Comparison of ENCODE assay signal across 8 cellular contexts in the genomic region with DNA sequence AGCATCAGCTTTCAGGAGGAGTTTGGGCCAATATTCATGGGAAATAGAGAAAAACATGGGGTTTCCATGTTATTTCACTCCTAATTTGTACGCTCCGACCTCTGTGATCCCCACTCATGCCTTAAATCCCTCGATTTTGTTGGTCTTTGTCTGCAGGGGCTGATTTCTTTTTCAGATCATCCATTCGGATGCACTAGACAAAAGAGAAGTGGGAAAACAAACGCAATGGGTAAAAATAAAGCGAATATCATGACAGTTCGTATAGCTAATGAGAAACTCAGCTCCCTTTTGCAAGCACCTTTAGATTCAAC. TPM values are rescaled to one million over a fixed set of nuclear protein-coding genes. Genes with fewer than 3 reads are reported as not detected.
A peak's percentile ranks its signal among the peaks of the same experiment; 100 is the strongest.
DNase-seq lines count a peak whose midpoint lies in the region; ATAC-seq and TF ChIP-seq lines count a peak whose summit lies in the region.

No MANE protein-coding gene starts in this region.

- intact Hi-C loops in cardiac septum (cut with DNase I) (no loop called here), lower lobe of right lung (cut with DNase I) (no loop called here)

- H3K27ac ChIP-seq in cardiac muscle cell (no peak overlapping the region), lower lobe of right lung (no peak overlapping the region), upper lobe of left lung (peak overlapping the region in 1 of 4 donors; percentile 85)

- peaks cover 6% of the 10 kb centered on the region for H3K36me3 ChIP-seq in cardiac muscle cell
- peaks cover 10% of the 10 kb centered on the region for H3K36me3 ChIP-seq in adipocyte (ENCODE audit: control insufficient read depth, insufficient read depth, low read length, severe bottlenecking)
- H3K36me3 ChIP-seq in lower lobe of right lung, result peaks cover 9% of the 10 kb centered on the region
- H3K36me3 ChIP-seq in upper lobe of left lung, result peaks cover 0 to 9% (median 0%) of the 10 kb centered on the region in 4 donors

- no peak for DNase-seq in cardiac muscle cell (ENCODE audit: low read depth in 1 of 2, low spot score in 1 of 2)
- DNase-seq in cardiac septum (ENCODE audit: low spot score), result no peak
- DNase-seq in adipocyte (ENCODE audit: low read depth), result no peak
- DNase-seq in lower lobe of right lung, result no peak
- DNase-seq in upper lobe of left lung, result no peak
- no peak for DNase-seq in DMS153 (lab: John Stamatoyannopoulos, UW)
- no peak for DNase-seq in iPS-NIHi7 (ENCODE audit: extremely low spot score)

- H3K4me1 ChIP-seq in cardiac muscle cell (ENCODE audit: low read depth), result peaks cover 3% of the 10 kb centered on the region
- no peaks in the 10 kb centered on the region for H3K4me1 ChIP-seq in adipocyte (ENCODE audit: control insufficient read depth, insufficient read depth, low read length)
- no peaks in the 10 kb centered on the region for H3K4me1 ChIP-seq in lower lobe of right lung
- peaks cover 0 to 16% (median 4%) of the 10 kb centered on the region in 4 donors for H3K4me1 ChIP-seq in upper lobe of left lung

- no peak overlapping the region for H3K9ac ChIP-seq in adipocyte (ENCODE audit: low read length)

- ATAC-seq in lower lobe of right lung, result no peak
- no peak for ATAC-seq in upper lobe of left lung (ENCODE audit: low FRiP score in 2 of 2)
- ATAC-seq in GM21529 (IDR thresholded peaks at IDR 0.05; ENCODE audit: unreplicated experiment), result no peak

- peak overlapping the region; percentile 98 for H3K4me3 ChIP-seq in cardiac muscle cell
- H3K4me3 ChIP-seq in adipocyte (ENCODE audit: low read length), result peak overlapping the region; percentile 83
- H3K4me3 ChIP-seq in lower lobe of right lung, result peak overlapping the region; percentile 83
- H3K4me3 ChIP-seq in upper lobe of left lung, result peak overlapping the region in 3 of 4 donors; percentile 80 to 94 (median 89)

- no peak for TF ChIP-seq CTCF in cardiac muscle cell (IDR thresholded peaks at IDR 0.05; ENCODE audit: low read depth, low read length)
- TF ChIP-seq CTCF in lower lobe of right lung (IDR thresholded peaks at IDR 0.05), result no peak
- no peak for TF ChIP-seq CTCF in upper lobe of left lung (IDR thresholded peaks at IDR 0.05)

- H3K27me3 ChIP-seq in cardiac muscle cell (no peaks in the 10 kb centered on the region), adipocyte (replicated peaks; ENCODE audit: control insufficient read depth, insufficient read depth, low read length) (peaks cover 5% of the 10 kb centered on the region), lower lobe of right lung (ENCODE audit: low read depth) (no peaks in the 10 kb centered on the region), upper lobe of left lung (no peaks in the 10 kb centered on the region)

- TF ChIP-seq EP300 in upper lobe of left lung (IDR thresholded peaks at IDR 0.05), result no peak

- H3K9me3 ChIP-seq in cardiac muscle cell (ENCODE audit: low read depth), result no peaks in the 10 kb centered on the region
- H3K9me3 ChIP-seq in adipocyte (ENCODE audit: control insufficient read depth, low read length), result no peaks in the 10 kb centered on the region
- no peaks in the 10 kb centered on the region for H3K9me3 ChIP-seq in lower lobe of right lung
- no peaks in the 10 kb centered on the region for H3K9me3 ChIP-seq in upper lobe of left lung

- WGBS in upper lobe of left lung, 2 donors, result 7 to 32% methylated on average over 7 of the region's 7 CpGs

- no peak for TF ChIP-seq POLR2A in upper lobe of left lung (IDR thresholded peaks at IDR 0.05)

RNA-seq across cellular contexts. Expression of gene PABIR2, which starts 0.3 kb away (rescaled TPM):
- total RNA-seq in cardiac muscle cell, result 6.9 and 14.9 TPM in 2 replicates
- 10.0 and 18.5 TPM in 2 replicates for polyA plus RNA-seq in cardiac muscle cell
- 18.0 TPM for total RNA-seq in cardiac septum
- 17.0 TPM for total RNA-seq in lower lobe of right lung
- 10 to 100 TPM; 11.4 to 25.1 (median 15.6) TPM for total RNA-seq in upper lobe of left lung
